Comparison of ENCODE assay signal across 8 cellular contexts in the genomic region with DNA sequence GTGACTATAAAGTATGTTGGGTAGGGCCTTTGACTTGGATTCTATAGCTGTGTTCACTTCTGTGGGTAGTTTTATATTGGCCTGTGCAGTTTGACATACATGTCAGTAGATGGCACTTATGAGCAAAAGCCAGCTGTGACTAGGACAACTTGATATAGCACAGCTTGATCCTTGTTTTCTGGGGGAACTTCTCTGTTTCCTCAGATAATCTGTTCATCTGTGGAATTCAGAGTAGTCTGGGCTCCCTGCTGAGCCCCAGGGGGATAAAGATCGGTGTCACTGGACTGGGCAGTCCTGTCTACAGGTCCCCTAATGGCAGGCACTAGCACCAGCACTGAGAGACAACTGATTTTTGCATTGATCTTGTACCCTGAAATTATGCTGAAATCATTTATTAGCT. TPM values are rescaled to one million over a fixed set of nuclear protein-coding genes. Genes with fewer than 3 reads are reported as not detected.
DNase-seq lines count a peak whose midpoint lies in the region; ATAC-seq, FAIRE-seq and TF ChIP-seq lines count a peak whose summit lies in the region.

No MANE protein-coding gene starts in this region.

- H3K9me3 ChIP-seq in breast epithelium (no peaks in the 10 kb centered on the region), OCI-LY3 (ENCODE audit: insufficient read depth, low read length) (no peaks in the 10 kb centered on the region), pancreas (no peaks in the 10 kb centered on the region)

- no peaks in the 10 kb centered on the region for H3K4me1 Mint-ChIP-seq in MCF 10A (ENCODE audit: insufficient read depth, unreplicated experiment)

- no peak for FAIRE-seq in pancreas (lab: Jason Lieb, UNC)

- H3K4me3 ChIP-seq in breast epithelium, result no peak overlapping the region
- H3K4me3 ChIP-seq in OCI-LY3 (ENCODE audit: low read length), result no peak overlapping the region
- H3K4me3 ChIP-seq in pancreas, result no peak overlapping the region

- no peak overlapping the region for H3K27ac Mint-ChIP-seq in MCF 10A (ENCODE audit: low read depth, unreplicated experiment)

- peaks cover 8% of the 10 kb centered on the region for H3K9me3 Mint-ChIP-seq in MCF 10A (ENCODE audit: unreplicated experiment)

- H3K36me3 ChIP-seq in breast epithelium (no peaks in the 10 kb centered on the region), OCI-LY3 (replicated peaks; ENCODE audit: low read depth, low read length) (no peaks in the 10 kb centered on the region), pancreas (no peaks in the 10 kb centered on the region)

- peak; percentile 51 for DNase-seq in MCF 10A (ENCODE audit: unreplicated experiment)
- no peak for DNase-seq in breast epithelium (ENCODE audit: low spot score in 2 of 2)
- peak; percentile 12 for DNase-seq in epithelial cell of prostate (ENCODE audit: low read depth, low spot score)
- peak in 2 of 6 donors; percentile 3 to 13 for DNase-seq in pancreas
- no peak for DNase-seq in activated CD4-positive, alpha-beta T cell treated with anti-CD3 and anti-CD28 coated beads, Interleukin-2, amount 50 U/mL, for 1 hour

- POLR2A ChIA-PET in MCF 10A (lab: Yijun Ruan, JAX), result no interaction called here

- H3K9ac ChIP-seq in OCI-LY3 (ENCODE audit: low read length), result no peak overlapping the region

- TF ChIP-seq CTCF in MCF 10A (IDR thresholded peaks at IDR 0.05; ENCODE audit: unreplicated experiment) (peak; percentile 56), breast epithelium (IDR thresholded peaks at IDR 0.05) (no peak), OCI-LY3 (IDR thresholded peaks at IDR 0.05; ENCODE audit: low read depth, low read length) (peak; percentile 57), pancreas (IDR thresholded peaks at IDR 0.05) (peak; percentile 48 to 71 (median 54))

- intact Hi-C loops in MCF 10A (cut with micrococcal nuclease) (loop anchor here (1.0 to 5.0 kb wide), 2 partner anchors 278 to 334 kb away; no protein-coding TSS in a partner anchor), breast epithelium (cut with DNase I; ENCODE audit: low total_unique reads) (no loop called here), pancreas (cut with DNase I) (no loop called here)

- no peak overlapping the region for H2AFZ ChIP-seq in OCI-LY3 (ENCODE audit: low read depth, low read length)

- H3K27ac ChIP-seq in breast epithelium, result no peak overlapping the region
- no peak overlapping the region for H3K27ac ChIP-seq in OCI-LY3 (ENCODE audit: low read length)
- no peak overlapping the region for H3K27ac ChIP-seq in epithelial cell of prostate
- H3K27ac ChIP-seq in pancreas, result no peak overlapping the region

- WGBS in pancreas, 2 donors, result 0 to 7% methylated on average over 1 of the region's 1 CpG

- no peaks in the 10 kb centered on the region for H4K20me1 ChIP-seq in OCI-LY3 (ENCODE audit: insufficient read depth, low read length)

- H3K4me3 Mint-ChIP-seq in MCF 10A (ENCODE audit: unreplicated experiment), result no peak overlapping the region

- no peaks in the 10 kb centered on the region for H3K36me3 Mint-ChIP-seq in MCF 10A (ENCODE audit: insufficient read depth, unreplicated experiment)

- CTCF ChIA-PET in MCF 10A (lab: Yijun Ruan, JAX), result interaction anchor here (0.6 to 2.6 kb wide), 22 partner anchors 10 to 1938 kb away, joined by 3 to 24 read pairs (median 4); no protein-coding TSS in a partner anchor

- H3K79me2 ChIP-seq in OCI-LY3 (ENCODE audit: low read length), result no peaks in the 10 kb centered on the region

- no peaks in the 10 kb centered on the region for H3K27me3 Mint-ChIP-seq in MCF 10A (ENCODE audit: insufficient read depth, unreplicated experiment)

- BruUV-seq in MCF 10A (replicated peaks; lab: Mats Ljungman, UMichigan), result no TSS peak

- no peak for TF ChIP-seq POLR2A in breast epithelium (IDR thresholded peaks at IDR 0.05)

- peak; percentile 63 for ATAC-seq in HG03139 (IDR thresholded peaks at IDR 0.05; ENCODE audit: unreplicated experiment)
- peak; percentile 69 to 92 (median 88) for ATAC-seq in pancreas
- ATAC-seq in GM21367 (IDR thresholded peaks at IDR 0.05; ENCODE audit: unreplicated experiment), result no peak

- no peaks in the 10 kb centered on the region for H3K27me3 ChIP-seq in breast epithelium
- no peaks in the 10 kb centered on the region for H3K27me3 ChIP-seq in OCI-LY3 (ENCODE audit: low read depth, low read length)
- H3K27me3 ChIP-seq in pancreas, result no peaks in the 10 kb centered on the region

- no peak overlapping the region for H3K4me2 ChIP-seq in OCI-LY3 (ENCODE audit: low read length)

- no peaks in the 10 kb centered on the region for H3K4me1 ChIP-seq in breast epithelium
- no peaks in the 10 kb centered on the region for H3K4me1 ChIP-seq in OCI-LY3 (ENCODE audit: low read length)
- H3K4me1 ChIP-seq in pancreas, result peaks cover 0 to 4% (median 0%) of the 10 kb centered on the region in 3 donors

RNA-seq across cellular contexts. Expression of a gene that starts 25.4 kb away (rescaled TPM):
- total RNA-seq in MCF 10A (2022) (not detected in 2 replicates), breast epithelium (not detected), pancreas (1 to 10 TPM in 1 of 6 donors, under 1 TPM in 4, not detected in 1; 0.23 to 1.4 (median 0.28) TPM)
- under 1 TPM; 0.11 to 0.89 TPM for polyA plus RNA-seq in pancreas

Comparison
In these comparisons a context has a peak if more than half of its experiments do, and no peak if none do; other contexts are left out.
1. DNase-seq: peak in MCF 10A (single experiment) and epithelial cell of prostate (single experiment); none in breast epithelium (0 of 2) and activated CD4-positive, alpha-beta T cell treated with anti-CD3 and anti-CD28 coated beads, Interleukin-2, amount 50 U/mL, for 1 hour (single experiment).
2. CTCF ChIP-seq: peak in MCF 10A (single experiment), OCI-LY3 (single experiment) and pancreas (4 of 4); none in breast epithelium (0 of 3).